In the genomic region with DNA sequence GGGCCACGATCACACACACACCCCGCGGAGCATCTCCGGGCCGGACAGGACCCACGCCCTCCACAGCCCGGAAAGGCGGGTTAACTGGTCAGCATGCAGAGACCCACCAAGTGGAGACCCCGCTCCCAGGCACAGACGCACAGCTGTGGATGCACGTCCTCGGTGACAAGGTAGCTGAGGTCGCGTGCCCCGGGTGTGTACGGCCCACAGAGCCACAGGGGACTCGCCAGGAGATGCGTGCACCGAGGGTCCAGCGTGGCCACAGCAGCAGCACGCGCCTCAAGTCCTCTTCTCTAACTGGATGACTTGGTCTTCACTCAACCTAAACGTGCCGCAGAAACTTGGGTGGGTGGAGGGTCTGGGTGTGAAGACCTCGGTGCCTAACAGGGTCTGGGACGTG, we compare ENCODE assay signal across 19 cellular contexts. TPM values are rescaled to one million over a fixed set of nuclear protein-coding genes. Genes with fewer than 3 reads are reported as not detected.
"Had no signal": no experiment of that assay in that cellular context is flagged by ENCODE, and none has a peak within 500 bp of the region (broad histone marks: within the 10 kb centered on the region; RNA-seq: fewer than 3 reads in every experiment).

No MANE protein-coding gene starts in this region.

- H3K9me3 Mint-ChIP-seq: activated naive CD4-positive, alpha-beta T cell treated with anti-CD3 and anti-CD28 coated beads, Interleukin-2, amount 50 U/mL, for 24 hours; mesothelial cell of epicardium; natural killer cell treated with Interleukin-12 subunit alpha and Interleukin-12 subunit beta and Interleukin-15 and Interleukin-18, amount 100 ng/mL, for 72 hours; stimulated activated memory B cell treated with anti-CD40 and anti-IgM and Interleukin-4, amounts not matched to agents 10 μg/mL and 1 μg/mL and 100 μg/mL, for 72 hours; WTC11 had no signal

- H3K36me3 Mint-ChIP-seq: activated naive CD4-positive, alpha-beta T cell treated with anti-CD3 and anti-CD28 coated beads, Interleukin-2, amount 50 U/mL, for 24 hours; mesothelial cell of epicardium; natural killer cell treated with Interleukin-12 subunit alpha and Interleukin-12 subunit beta and Interleukin-15 and Interleukin-18, amount 100 ng/mL, for 72 hours; stimulated activated memory B cell treated with anti-CD40 and anti-IgM and Interleukin-4, amounts not matched to agents 10 μg/mL and 1 μg/mL and 100 μg/mL, for 72 hours; WTC11 had no signal

- DNase-seq: activated CD4-positive, alpha-beta T cell treated with anti-CD3 and anti-CD28 coated beads for 48 hours; activated CD8-positive, alpha-beta T cell treated with anti-CD3 and anti-CD28 coated beads, Interleukin-2, amount 10 ng/mL, durations not matched to agents 7 days and 5 days; activated gamma-delta T cell; effector CD4-positive, alpha-beta T cell; heart right ventricle; kidney glomerular epithelial cell; stimulated activated CD4-positive, alpha-beta T cell treated with anti-CD3 and anti-CD28 coated beads, Interleukin-4, amount 100 ng/mL, for 4 hours; SW 1271 had no signal

- H3K4me3 ChIP-seq: gastroesophageal sphincter, heart right ventricle, lung had no signal

- H3K27ac ChIP-seq: gastroesophageal sphincter, heart right ventricle, neutrophil had no signal

- H3K4me1 Mint-ChIP-seq: activated naive CD4-positive, alpha-beta T cell treated with anti-CD3 and anti-CD28 coated beads, Interleukin-2, amount 50 U/mL, for 24 hours; mesothelial cell of epicardium; stimulated activated memory B cell treated with anti-CD40 and anti-IgM and Interleukin-4, amounts not matched to agents 10 μg/mL and 1 μg/mL and 100 μg/mL, for 72 hours; WTC11 had no signal

- H3K36me3 ChIP-seq: gastroesophageal sphincter, heart right ventricle, neutrophil had no signal

- H3K4me3 Mint-ChIP-seq: activated CD8-positive, alpha-beta T cell treated with anti-CD3 and anti-CD28 coated beads, Interleukin-2, amount 10 ng/mL, durations not matched to agents 7 days and 5 days; activated naive CD4-positive, alpha-beta T cell treated with anti-CD3 and anti-CD28 coated beads, Interleukin-2, amount 50 U/mL, for 24 hours; mesothelial cell of epicardium; natural killer cell treated with Interleukin-12 subunit alpha and Interleukin-12 subunit beta and Interleukin-15 and Interleukin-18, amount 100 ng/mL, for 72 hours; stimulated activated memory B cell treated with anti-CD40 and anti-IgM and Interleukin-4, amounts not matched to agents 10 μg/mL and 1 μg/mL and 100 μg/mL, for 72 hours; WTC11 had no signal

- H3K27me3 ChIP-seq: gastroesophageal sphincter, heart right ventricle, neutrophil had no signal

- ATAC-seq: activated CD8-positive, alpha-beta T cell treated with anti-CD3 and anti-CD28 coated beads, Interleukin-2, amount 10 ng/mL, durations not matched to agents 7 days and 5 days; esophagus mucosa; gastroesophageal sphincter; heart right ventricle; natural killer cell treated with Interleukin-12 subunit alpha and Interleukin-12 subunit beta and Interleukin-15 and Interleukin-18, amount 100 ng/mL, for 72 hours; stimulated activated memory B cell treated with anti-CD40 and anti-IgM and Interleukin-4, amounts not matched to agents 10 μg/mL and 1 μg/mL and 100 μg/mL, for 72 hours had no signal

- H3K27ac Mint-ChIP-seq: activated CD8-positive, alpha-beta T cell treated with anti-CD3 and anti-CD28 coated beads, Interleukin-2, amount 10 ng/mL, durations not matched to agents 7 days and 5 days; activated naive CD4-positive, alpha-beta T cell treated with anti-CD3 and anti-CD28 coated beads, Interleukin-2, amount 50 U/mL, for 24 hours; natural killer cell treated with Interleukin-12 subunit alpha and Interleukin-12 subunit beta and Interleukin-15 and Interleukin-18, amount 100 ng/mL, for 72 hours; progenitor cell of endocrine pancreas; stimulated activated memory B cell treated with anti-CD40 and anti-IgM and Interleukin-4, amounts not matched to agents 10 μg/mL and 1 μg/mL and 100 μg/mL, for 72 hours; WTC11 had no signal

- H3K4me1 ChIP-seq: gastroesophageal sphincter, heart right ventricle had no signal

- H3K27me3 Mint-ChIP-seq: activated naive CD4-positive, alpha-beta T cell treated with anti-CD3 and anti-CD28 coated beads, Interleukin-2, amount 50 U/mL, for 24 hours; natural killer cell treated with Interleukin-12 subunit alpha and Interleukin-12 subunit beta and Interleukin-15 and Interleukin-18, amount 100 ng/mL, for 72 hours; progenitor cell of endocrine pancreas; stimulated activated memory B cell treated with anti-CD40 and anti-IgM and Interleukin-4, amounts not matched to agents 10 μg/mL and 1 μg/mL and 100 μg/mL, for 72 hours had no signal

- H3K9me3 ChIP-seq: gastroesophageal sphincter, heart right ventricle, neutrophil had no signal

RNA-seq across cellular contexts. Expression of gene H19, which starts 5.5 kb away (rescaled TPM):
- total RNA-seq: activated CD8-positive, alpha-beta T cell treated with anti-CD3 and anti-CD28 coated beads, Interleukin-2, amount 10 ng/mL, durations not matched to agents 7 days and 5 days; natural killer cell treated with Interleukin-12 subunit alpha and Interleukin-12 subunit beta and Interleukin-15 and Interleukin-18, amount 100 ng/mL, for 72 hours; T-helper 2 cell treated with Interferon-gamma antibody and Interleukin-4, amounts not matched to agents 100 ng/mL and 5 ng/mL, for 36 hours had no signal
